1 cellular context compared by ENCODE assay signal in the genomic region with DNA sequence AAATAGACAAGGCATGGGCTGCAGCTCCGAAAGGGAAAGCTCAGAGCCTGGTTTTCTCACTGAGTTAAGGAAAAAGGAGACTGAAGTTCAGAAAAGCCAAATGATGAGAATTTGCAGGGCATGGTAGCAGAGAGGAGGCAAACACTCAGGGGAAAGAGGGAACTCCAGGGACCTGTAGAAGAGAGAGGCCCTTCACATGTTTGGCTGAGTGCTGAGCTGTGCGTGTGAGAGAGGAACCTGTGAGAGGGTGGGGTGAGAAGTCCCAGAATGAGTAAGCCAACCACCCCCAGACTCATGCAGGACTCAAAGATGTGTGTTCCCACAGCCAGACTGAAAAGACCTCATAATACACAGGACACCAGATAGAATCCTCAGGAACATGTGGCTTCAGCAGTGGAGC.
A peak's percentile ranks its signal among the peaks of the same experiment; 100 is the strongest.
TF ChIP-seq lines count a peak whose summit lies in the region.

No MANE protein-coding gene starts in this region.

TF ChIP-seq in GM12878, 131 proteins besides CTCF, POLR2A, EP300 and RAD21 (continued from another document):
- TF ChIP-seq, protein P1, sequence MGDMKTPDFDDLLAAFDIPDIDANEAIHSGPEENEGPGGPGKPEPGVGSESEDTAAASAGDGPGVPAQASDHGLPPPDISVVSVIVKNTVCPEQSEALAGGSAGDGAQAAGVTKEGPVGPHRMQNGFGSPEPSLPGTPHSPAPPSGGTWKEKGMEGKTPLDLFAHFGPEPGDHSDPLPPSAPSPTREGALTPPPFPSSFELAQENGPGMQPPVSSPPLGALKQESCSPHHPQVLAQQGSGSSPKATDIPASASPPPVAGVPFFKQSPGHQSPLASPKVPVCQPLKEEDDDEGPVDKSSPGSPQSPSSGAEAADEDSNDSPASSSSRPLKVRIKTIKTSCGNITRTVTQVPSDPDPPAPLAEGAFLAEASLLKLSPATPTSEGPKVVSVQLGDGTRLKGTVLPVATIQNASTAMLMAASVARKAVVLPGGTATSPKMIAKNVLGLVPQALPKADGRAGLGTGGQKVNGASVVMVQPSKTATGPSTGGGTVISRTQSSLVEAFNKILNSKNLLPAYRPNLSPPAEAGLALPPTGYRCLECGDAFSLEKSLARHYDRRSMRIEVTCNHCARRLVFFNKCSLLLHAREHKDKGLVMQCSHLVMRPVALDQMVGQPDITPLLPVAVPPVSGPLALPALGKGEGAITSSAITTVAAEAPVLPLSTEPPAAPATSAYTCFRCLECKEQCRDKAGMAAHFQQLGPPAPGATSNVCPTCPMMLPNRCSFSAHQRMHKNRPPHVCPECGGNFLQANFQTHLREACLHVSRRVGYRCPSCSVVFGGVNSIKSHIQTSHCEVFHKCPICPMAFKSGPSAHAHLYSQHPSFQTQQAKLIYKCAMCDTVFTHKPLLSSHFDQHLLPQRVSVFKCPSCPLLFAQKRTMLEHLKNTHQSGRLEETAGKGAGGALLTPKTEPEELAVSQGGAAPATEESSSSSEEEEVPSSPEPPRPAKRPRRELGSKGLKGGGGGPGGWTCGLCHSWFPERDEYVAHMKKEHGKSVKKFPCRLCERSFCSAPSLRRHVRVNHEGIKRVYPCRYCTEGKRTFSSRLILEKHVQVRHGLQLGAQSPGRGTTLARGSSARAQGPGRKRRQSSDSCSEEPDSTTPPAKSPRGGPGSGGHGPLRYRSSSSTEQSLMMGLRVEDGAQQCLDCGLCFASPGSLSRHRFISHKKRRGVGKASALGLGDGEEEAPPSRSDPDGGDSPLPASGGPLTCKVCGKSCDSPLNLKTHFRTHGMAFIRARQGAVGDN (IDR thresholded peaks at IDR 0.05): no peak
- TF ChIP-seq SRF (IDR thresholded peaks at IDR 0.05; ENCODE audit: low read depth in 2 of 2, low read length in 2 of 2) (no peak), PML (IDR thresholded peaks at IDR 0.05; ENCODE audit: low read length) (no peak), BRCA1 (IDR thresholded peaks at IDR 0.05; ENCODE audit: low read depth, low read length) (no peak), YY1 (IDR thresholded peaks at IDR 0.05; ENCODE audit: low read depth, low read length) (0 out of 2 replicates have a peak, but pooled peaks have one; percentile 49), HDAC6 (IDR thresholded peaks at IDR 0.05; ENCODE audit: unreplicated experiment) (no peak), FOXM1 (IDR thresholded peaks at IDR 0.05; ENCODE audit: low read depth, low read length) (0 out of 2 replicates have a peak, but pooled peaks have one; percentile 31), SPI1 (IDR thresholded peaks at IDR 0.05; ENCODE audit: borderline replicate concordance, insufficient read depth, low read depth, low read length) (peak; percentile 54; the same call in 1 of the 2 replicates), MEF2B (IDR thresholded peaks at IDR 0.05; ENCODE audit: partially characterized antibody, poor library complexity, severe bottlenecking) (peak; percentile 100), RAD51 (IDR thresholded peaks at IDR 0.05) (no peak), MXI1 (IDR thresholded peaks at IDR 0.05; ENCODE audit: low read depth, low read length) (no peak), SMAD5 (IDR thresholded peaks at IDR 0.05; ENCODE audit: low read depth) (no peak), IKZF2 (IDR thresholded peaks at IDR 0.05) (peak; percentile 57 to 59; a peak in 3 of 4 replicates), WRNIP1 (IDR thresholded peaks at IDR 0.05; ENCODE audit: borderline replicate concordance, low read depth, low read length) (no peak), IKZF1 (conservative IDR thresholded peaks at IDR 0.05) (no peak; the same call in 1 of the 2 replicates), NR2C1 (IDR thresholded peaks at IDR 0.05) (no peak), TCF7 (IDR thresholded peaks at IDR 0.05; ENCODE audit: borderline replicate concordance) (no peak), RUNX3 (IDR thresholded peaks at IDR 0.05; ENCODE audit: low read length) (peak; percentile 84), EZH2 (IDR thresholded peaks at IDR 0.05; ENCODE audit: borderline replicate concordance, control insufficient read depth, low read depth, low read length) (no peak), NFXL1 (IDR thresholded peaks at IDR 0.05; ENCODE audit: borderline replicate concordance) (no peak), CREM (IDR thresholded peaks at IDR 0.05; ENCODE audit: low read depth) (0 out of 2 replicates have a peak, but pooled peaks have one; percentile 12)
- TF ChIP-seq, protein P2, sequence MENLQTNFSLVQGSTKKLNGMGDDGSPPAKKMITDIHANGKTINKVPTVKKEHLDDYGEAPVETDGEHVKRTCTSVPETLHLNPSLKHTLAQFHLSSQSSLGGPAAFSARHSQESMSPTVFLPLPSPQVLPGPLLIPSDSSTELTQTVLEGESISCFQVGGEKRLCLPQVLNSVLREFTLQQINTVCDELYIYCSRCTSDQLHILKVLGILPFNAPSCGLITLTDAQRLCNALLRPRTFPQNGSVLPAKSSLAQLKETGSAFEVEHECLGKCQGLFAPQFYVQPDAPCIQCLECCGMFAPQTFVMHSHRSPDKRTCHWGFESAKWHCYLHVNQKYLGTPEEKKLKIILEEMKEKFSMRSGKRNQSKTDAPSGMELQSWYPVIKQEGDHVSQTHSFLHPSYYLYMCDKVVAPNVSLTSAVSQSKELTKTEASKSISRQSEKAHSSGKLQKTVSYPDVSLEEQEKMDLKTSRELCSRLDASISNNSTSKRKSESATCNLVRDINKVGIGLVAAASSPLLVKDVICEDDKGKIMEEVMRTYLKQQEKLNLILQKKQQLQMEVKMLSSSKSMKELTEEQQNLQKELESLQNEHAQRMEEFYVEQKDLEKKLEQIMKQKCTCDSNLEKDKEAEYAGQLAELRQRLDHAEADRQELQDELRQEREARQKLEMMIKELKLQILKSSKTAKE (IDR thresholded peaks at IDR 0.05; ENCODE audit: low read depth, poor library complexity, severe bottlenecking): peak; percentile 60
- TF ChIP-seq, protein P3, sequence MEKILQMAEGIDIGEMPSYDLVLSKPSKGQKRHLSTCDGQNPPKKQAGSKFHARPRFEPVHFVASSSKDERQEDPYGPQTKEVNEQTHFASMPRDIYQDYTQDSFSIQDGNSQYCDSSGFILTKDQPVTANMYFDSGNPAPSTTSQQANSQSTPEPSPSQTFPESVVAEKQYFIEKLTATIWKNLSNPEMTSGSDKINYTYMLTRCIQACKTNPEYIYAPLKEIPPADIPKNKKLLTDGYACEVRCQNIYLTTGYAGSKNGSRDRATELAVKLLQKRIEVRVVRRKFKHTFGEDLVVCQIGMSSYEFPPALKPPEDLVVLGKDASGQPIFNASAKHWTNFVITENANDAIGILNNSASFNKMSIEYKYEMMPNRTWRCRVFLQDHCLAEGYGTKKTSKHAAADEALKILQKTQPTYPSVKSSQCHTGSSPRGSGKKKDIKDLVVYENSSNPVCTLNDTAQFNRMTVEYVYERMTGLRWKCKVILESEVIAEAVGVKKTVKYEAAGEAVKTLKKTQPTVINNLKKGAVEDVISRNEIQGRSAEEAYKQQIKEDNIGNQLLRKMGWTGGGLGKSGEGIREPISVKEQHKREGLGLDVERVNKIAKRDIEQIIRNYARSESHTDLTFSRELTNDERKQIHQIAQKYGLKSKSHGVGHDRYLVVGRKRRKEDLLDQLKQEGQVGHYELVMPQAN (conservative IDR thresholded peaks at IDR 0.05): no peak
- TF ChIP-seq, protein P4, sequence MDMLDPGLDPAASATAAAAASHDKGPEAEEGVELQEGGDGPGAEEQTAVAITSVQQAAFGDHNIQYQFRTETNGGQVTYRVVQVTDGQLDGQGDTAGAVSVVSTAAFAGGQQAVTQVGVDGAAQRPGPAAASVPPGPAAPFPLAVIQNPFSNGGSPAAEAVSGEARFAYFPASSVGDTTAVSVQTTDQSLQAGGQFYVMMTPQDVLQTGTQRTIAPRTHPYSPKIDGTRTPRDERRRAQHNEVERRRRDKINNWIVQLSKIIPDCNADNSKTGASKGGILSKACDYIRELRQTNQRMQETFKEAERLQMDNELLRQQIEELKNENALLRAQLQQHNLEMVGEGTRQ (IDR thresholded peaks at IDR 0.05; ENCODE audit: borderline replicate concordance, low read depth, low read length): no peak
- TF ChIP-seq, protein P5, sequence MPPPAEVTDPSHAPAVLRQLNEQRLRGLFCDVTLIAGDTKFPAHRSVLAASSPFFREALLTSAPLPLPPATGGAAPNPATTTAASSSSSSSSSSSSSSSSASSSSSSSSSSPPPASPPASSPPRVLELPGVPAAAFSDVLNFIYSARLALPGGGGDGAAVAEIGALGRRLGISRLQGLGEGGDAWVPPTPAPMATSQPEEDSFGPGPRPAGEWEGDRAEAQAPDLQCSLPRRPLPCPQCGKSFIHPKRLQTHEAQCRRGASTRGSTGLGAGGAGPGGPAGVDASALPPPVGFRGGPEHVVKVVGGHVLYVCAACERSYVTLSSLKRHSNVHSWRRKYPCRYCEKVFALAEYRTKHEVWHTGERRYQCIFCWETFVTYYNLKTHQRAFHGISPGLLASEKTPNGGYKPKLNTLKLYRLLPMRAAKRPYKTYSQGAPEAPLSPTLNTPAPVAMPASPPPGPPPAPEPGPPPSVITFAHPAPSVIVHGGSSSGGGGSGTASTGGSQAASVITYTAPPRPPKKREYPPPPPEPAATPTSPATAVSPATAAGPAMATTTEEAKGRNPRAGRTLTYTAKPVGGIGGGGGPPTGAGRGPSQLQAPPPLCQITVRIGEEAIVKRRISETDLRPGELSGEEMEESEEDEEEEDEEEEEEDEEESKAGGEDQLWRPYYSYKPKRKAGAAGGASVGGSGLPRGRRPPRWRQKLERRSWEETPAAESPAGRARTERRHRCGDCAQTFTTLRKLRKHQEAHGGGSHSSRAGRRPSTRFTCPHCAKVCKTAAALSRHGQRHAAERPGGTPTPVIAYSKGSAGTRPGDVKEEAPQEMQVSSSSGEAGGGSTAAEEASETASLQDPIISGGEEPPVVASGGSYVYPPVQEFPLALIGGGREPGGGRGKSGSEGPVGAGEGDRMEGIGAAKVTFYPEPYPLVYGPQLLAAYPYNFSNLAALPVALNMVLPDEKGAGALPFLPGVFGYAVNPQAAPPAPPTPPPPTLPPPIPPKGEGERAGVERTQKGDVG (CRISPR knock-in tag; IDR thresholded peaks at IDR 0.05): no peak
